Comparison of ENCODE assay signal across 1 cellular context in the genomic region with DNA sequence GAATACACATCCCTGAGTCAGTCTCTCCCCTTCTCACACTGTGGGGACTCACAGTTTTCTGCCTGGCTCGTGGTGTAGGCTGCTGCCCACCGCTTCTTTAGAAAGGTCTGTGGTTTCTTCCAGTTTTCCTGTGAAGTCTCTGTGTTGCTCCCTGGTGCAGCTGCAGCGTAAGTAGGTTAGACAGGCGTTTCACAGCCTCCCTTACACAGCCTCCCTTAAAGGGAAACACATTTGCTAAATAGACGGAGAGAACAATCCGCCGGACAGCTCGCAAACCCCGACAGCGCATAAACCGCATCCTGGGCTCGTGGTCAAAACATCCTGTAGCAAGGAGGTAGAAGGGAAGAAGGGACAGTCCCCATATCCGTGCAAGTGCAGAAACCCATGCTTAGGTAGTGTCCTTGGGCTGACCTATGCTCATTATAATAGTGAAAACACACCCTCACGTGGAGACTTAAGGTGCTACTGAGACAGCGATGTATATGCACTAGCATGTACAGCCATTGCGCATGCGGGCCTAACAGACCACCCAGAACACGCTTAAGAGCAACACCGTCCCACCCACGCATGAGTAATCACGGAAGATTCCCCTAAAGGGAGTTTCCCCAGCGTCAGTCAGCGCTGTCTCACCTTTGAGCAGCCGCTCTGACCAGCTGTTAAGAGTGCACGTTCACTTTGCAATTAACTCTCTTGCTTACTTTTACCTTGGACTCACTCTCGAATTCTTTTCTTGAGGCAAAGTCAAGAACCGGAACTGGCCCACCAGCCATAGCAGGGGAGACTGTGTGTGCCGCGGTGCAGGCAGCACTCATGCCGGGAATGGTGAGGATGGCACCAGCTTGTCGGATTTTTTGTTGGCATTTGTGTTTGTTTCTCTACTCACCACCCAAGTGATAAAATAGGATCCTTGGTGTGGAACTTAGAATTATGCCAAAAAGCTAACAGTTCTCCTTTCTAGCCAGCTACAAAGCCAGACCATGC.
TF ChIP-seq lines count a peak whose summit lies in the region.

No MANE protein-coding gene starts in this region.

TF ChIP-seq in GM23338, 12 proteins besides CTCF, POLR2A, EP300 and RAD21 (continued from another document):
- TF ChIP-seq ETS1 (IDR thresholded peaks at IDR 0.05): no peak
- TF ChIP-seq, protein P1, sequence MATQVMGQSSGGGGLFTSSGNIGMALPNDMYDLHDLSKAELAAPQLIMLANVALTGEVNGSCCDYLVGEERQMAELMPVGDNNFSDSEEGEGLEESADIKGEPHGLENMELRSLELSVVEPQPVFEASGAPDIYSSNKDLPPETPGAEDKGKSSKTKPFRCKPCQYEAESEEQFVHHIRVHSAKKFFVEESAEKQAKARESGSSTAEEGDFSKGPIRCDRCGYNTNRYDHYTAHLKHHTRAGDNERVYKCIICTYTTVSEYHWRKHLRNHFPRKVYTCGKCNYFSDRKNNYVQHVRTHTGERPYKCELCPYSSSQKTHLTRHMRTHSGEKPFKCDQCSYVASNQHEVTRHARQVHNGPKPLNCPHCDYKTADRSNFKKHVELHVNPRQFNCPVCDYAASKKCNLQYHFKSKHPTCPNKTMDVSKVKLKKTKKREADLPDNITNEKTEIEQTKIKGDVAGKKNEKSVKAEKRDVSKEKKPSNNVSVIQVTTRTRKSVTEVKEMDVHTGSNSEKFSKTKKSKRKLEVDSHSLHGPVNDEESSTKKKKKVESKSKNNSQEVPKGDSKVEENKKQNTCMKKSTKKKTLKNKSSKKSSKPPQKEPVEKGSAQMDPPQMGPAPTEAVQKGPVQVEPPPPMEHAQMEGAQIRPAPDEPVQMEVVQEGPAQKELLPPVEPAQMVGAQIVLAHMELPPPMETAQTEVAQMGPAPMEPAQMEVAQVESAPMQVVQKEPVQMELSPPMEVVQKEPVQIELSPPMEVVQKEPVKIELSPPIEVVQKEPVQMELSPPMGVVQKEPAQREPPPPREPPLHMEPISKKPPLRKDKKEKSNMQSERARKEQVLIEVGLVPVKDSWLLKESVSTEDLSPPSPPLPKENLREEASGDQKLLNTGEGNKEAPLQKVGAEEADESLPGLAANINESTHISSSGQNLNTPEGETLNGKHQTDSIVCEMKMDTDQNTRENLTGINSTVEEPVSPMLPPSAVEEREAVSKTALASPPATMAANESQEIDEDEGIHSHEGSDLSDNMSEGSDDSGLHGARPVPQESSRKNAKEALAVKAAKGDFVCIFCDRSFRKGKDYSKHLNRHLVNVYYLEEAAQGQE (IDR thresholded peaks at IDR 0.05; ENCODE audit: unreplicated experiment): no peak
- TF ChIP-seq ZNF114 (CRISPR knock-in tag; IDR thresholded peaks at IDR 0.05): no peak
- TF ChIP-seq NANOG (IDR thresholded peaks at IDR 0.05; ENCODE audit: borderline replicate concordance): no peak
- no peak for TF ChIP-seq ZNF331 (CRISPR knock-in tag; IDR thresholded peaks at IDR 0.05; ENCODE audit: low read depth)
- TF ChIP-seq, protein P2, sequence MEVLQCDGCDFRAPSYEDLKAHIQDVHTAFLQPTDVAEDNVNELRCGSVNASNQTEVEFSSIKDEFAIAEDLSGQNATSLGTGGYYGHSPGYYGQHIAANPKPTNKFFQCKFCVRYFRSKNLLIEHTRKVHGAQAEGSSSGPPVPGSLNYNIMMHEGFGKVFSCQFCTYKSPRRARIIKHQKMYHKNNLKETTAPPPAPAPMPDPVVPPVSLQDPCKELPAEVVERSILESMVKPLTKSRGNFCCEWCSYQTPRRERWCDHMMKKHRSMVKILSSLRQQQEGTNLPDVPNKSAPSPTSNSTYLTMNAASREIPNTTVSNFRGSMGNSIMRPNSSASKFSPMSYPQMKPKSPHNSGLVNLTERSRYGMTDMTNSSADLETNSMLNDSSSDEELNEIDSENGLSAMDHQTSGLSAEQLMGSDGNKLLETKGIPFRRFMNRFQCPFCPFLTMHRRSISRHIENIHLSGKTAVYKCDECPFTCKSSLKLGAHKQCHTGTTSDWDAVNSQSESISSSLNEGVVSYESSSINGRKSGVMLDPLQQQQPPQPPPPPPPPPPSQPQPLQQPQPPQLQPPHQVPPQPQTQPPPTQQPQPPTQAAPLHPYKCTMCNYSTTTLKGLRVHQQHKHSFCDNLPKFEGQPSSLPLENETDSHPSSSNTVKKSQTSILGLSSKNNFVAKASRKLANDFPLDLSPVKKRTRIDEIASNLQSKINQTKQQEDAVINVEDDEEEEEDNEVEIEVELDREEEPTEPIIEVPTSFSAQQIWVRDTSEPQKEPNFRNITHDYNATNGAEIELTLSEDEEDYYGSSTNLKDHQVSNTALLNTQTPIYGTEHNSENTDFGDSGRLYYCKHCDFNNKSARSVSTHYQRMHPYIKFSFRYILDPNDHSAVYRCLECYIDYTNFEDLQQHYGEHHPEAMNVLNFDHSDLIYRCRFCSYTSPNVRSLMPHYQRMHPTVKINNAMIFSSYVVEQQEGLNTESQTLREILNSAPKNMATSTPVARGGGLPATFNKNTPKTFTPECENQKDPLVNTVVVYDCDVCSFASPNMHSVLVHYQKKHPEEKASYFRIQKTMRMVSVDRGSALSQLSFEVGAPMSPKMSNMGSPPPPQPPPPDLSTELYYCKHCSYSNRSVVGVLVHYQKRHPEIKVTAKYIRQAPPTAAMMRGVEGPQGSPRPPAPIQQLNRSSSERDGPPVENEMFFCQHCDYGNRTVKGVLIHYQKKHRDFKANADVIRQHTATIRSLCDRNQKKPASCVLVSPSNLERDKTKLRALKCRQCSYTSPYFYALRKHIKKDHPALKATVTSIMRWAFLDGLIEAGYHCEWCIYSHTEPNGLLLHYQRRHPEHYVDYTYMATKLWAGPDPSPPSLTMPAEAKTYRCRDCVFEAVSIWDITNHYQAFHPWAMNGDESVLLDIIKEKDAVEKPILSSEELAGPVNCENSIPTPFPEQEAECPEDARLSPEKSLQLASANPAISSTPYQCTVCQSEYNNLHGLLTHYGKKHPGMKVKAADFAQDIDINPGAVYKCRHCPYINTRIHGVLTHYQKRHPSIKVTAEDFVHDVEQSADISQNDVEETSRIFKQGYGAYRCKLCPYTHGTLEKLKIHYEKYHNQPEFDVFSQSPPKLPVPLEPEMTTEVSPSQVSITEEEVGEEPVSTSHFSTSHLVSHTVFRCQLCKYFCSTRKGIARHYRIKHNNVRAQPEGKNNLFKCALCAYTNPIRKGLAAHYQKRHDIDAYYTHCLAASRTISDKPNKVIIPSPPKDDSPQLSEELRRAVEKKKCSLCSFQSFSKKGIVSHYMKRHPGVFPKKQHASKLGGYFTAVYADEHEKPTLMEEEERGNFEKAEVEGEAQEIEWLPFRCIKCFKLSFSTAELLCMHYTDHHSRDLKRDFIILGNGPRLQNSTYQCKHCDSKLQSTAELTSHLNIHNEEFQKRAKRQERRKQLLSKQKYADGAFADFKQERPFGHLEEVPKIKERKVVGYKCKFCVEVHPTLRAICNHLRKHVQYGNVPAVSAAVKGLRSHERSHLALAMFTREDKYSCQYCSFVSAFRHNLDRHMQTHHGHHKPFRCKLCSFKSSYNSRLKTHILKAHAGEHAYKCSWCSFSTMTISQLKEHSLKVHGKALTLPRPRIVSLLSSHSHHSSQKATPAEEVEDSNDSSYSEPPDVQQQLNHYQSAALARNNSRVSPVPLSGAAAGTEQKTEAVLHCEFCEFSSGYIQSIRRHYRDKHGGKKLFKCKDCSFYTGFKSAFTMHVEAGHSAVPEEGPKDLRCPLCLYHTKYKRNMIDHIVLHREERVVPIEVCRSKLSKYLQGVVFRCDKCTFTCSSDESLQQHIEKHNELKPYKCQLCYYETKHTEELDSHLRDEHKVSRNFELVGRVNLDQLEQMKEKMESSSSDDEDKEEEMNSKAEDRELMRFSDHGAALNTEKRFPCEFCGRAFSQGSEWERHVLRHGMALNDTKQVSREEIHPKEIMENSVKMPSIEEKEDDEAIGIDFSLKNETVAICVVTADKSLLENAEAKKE (CRISPR knock-in tag; IDR thresholded peaks at IDR 0.05): no peak
- no peak for TF ChIP-seq EZH2 (IDR thresholded peaks at IDR 0.05; ENCODE audit: low read depth, unreplicated experiment)
- no peak for TF ChIP-seq POLR2AphosphoS5 (IDR thresholded peaks at IDR 0.05; ENCODE audit: low read depth)
- TF ChIP-seq JUNB (IDR thresholded peaks at IDR 0.05; ENCODE audit: unreplicated experiment): no peak
TF ChIP-seq in GM23338: peak in this region for 0.
